In the genomic region with DNA sequence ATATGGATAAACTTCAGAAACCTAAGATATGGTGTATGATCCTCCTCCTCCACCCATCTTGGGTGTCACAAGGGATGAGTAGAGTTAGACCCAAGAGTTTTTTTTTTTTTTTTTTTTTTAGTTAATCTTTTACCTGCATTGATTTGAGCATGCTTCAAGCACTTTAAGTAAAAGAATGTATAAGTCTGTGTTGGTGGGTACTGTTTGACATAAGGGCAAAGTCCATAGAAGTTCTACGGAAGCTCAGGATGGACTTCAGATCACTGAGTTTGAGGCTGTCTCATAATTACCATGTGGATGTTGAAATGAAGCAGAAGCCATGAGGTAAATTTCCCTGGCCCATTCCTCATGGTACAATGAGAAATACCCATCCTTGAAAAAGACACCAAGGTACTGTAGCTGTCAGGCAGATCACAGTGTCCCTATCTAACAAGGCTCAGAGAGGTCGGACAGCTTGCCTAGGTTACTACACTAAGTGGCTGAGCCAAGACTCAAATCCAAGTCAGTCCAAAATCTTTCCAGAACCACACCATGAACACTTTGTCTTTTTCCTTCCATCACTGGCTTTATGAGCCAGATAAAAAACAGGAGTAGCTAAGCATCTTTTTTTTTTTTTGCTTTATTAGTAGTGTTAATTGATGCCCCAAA, we compare ENCODE assay signal across 1 cellular context.
TF ChIP-seq lines count a peak whose summit lies in the region.

No MANE protein-coding gene starts in this region.

TF ChIP-seq in HepG2, 621 proteins besides CTCF, POLR2A, EP300 and RAD21 (continued from another document and continues in another):
- TF ChIP-seq, protein P1, sequence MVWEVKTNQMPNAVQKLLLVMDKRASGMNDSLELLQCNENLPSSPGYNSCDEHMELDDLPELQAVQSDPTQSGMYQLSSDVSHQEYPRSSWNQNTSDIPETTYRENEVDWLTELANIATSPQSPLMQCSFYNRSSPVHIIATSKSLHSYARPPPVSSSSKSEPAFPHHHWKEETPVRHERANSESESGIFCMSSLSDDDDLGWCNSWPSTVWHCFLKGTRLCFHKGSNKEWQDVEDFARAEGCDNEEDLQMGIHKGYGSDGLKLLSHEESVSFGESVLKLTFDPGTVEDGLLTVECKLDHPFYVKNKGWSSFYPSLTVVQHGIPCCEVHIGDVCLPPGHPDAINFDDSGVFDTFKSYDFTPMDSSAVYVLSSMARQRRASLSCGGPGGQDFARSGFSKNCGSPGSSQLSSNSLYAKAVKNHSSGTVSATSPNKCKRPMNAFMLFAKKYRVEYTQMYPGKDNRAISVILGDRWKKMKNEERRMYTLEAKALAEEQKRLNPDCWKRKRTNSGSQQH (CRISPR knock-in tag; IDR thresholded peaks at IDR 0.05; ENCODE audit: low read depth), result no peak
- TF ChIP-seq NAIF1 (CRISPR knock-in tag; IDR thresholded peaks at IDR 0.05; ENCODE audit: borderline replicate concordance) (no peak), ZNF629 (CRISPR knock-in tag; conservative IDR thresholded peaks at IDR 0.05) (0 out of 2 replicates have a peak, but pooled peaks have one; percentile 15), RCOR2 (CRISPR knock-in tag; IDR thresholded peaks at IDR 0.05) (peak; percentile 73; the same call in 1 of the 2 replicates), JUN (CRISPR knock-in tag; IDR thresholded peaks at IDR 0.05) (no peak), EZH2 (conservative IDR thresholded peaks at IDR 0.05; ENCODE audit: low read depth, low read length) (no peak), ZNF484 (CRISPR knock-in tag; IDR thresholded peaks at IDR 0.05; ENCODE audit: borderline replicate concordance, low read depth) (no peak), NFKB2 (CRISPR knock-in tag; IDR thresholded peaks at IDR 0.05; ENCODE audit: borderline replicate concordance) (no peak), SNRNP70 (IDR thresholded peaks at IDR 0.05; ENCODE audit: low read depth, low read length) (no peak), JDP2 (CRISPR knock-in tag; IDR thresholded peaks at IDR 0.05; ENCODE audit: borderline replicate concordance) (no peak), TGIF2 (CRISPR knock-in tag; IDR thresholded peaks at IDR 0.05) (no peak), ZFYVE20 (CRISPR knock-in tag; IDR thresholded peaks at IDR 0.05; ENCODE audit: borderline replicate concordance, low read depth) (no peak), ZNF431 (CRISPR knock-in tag; IDR thresholded peaks at IDR 0.05; ENCODE audit: borderline replicate concordance, low read depth) (no peak), KDM1A (CRISPR knock-in tag; IDR thresholded peaks at IDR 0.05) (no peak), ZNF468 (CRISPR knock-in tag; IDR thresholded peaks at IDR 0.05) (no peak), PAF1 (CRISPR knock-in tag; IDR thresholded peaks at IDR 0.05) (no peak), ZNF616 (CRISPR knock-in tag; IDR thresholded peaks at IDR 0.05; ENCODE audit: low read depth) (no peak), ZNF567 (CRISPR knock-in tag; IDR thresholded peaks at IDR 0.05; ENCODE audit: borderline replicate concordance) (no peak), ZNF496 (CRISPR knock-in tag; IDR thresholded peaks at IDR 0.05; ENCODE audit: insufficient replicate concordance) (no peak), ZNF7 (CRISPR knock-in tag; IDR thresholded peaks at IDR 0.05) (no peak), DR1 (CRISPR knock-in tag; IDR thresholded peaks at IDR 0.05) (no peak), ELF4 (CRISPR knock-in tag; IDR thresholded peaks at IDR 0.05; ENCODE audit: borderline replicate concordance) (peak; percentile 32; the same call in 1 of the 2 replicates), ZNF326 (CRISPR knock-in tag; IDR thresholded peaks at IDR 0.05; ENCODE audit: borderline replicate concordance) (no peak), ZNF83 (CRISPR knock-in tag; IDR thresholded peaks at IDR 0.05; ENCODE audit: borderline replicate concordance) (no peak), ZNF816 (CRISPR knock-in tag; IDR thresholded peaks at IDR 0.05; ENCODE audit: borderline replicate concordance) (peak; percentile 32; the same call in 1 of the 2 replicates), CBX1 (IDR thresholded peaks at IDR 0.05; ENCODE audit: low read depth) (no peak), ZNF253 (CRISPR knock-in tag; IDR thresholded peaks at IDR 0.05; ENCODE audit: borderline replicate concordance) (no peak), CCAR2 (optimal IDR thresholded peaks at IDR 0.05; ENCODE audit: low read depth, low read length) (no peak), NFRKB (IDR thresholded peaks at IDR 0.05) (no peak), ZNF619 (CRISPR knock-in tag; IDR thresholded peaks at IDR 0.05) (no peak), ZNF652 (CRISPR knock-in tag; IDR thresholded peaks at IDR 0.05; ENCODE audit: borderline replicate concordance, low read depth) (peak; percentile 22; the same call in 1 of the 2 replicates), GLI4 (CRISPR knock-in tag; IDR thresholded peaks at IDR 0.05; ENCODE audit: borderline replicate concordance) (no peak), TBX2 (CRISPR knock-in tag; IDR thresholded peaks at IDR 0.05; ENCODE audit: borderline replicate concordance) (no peak), ZNF747 (CRISPR knock-in tag; IDR thresholded peaks at IDR 0.05; ENCODE audit: borderline replicate concordance) (no peak)
- TF ChIP-seq, protein P2, sequence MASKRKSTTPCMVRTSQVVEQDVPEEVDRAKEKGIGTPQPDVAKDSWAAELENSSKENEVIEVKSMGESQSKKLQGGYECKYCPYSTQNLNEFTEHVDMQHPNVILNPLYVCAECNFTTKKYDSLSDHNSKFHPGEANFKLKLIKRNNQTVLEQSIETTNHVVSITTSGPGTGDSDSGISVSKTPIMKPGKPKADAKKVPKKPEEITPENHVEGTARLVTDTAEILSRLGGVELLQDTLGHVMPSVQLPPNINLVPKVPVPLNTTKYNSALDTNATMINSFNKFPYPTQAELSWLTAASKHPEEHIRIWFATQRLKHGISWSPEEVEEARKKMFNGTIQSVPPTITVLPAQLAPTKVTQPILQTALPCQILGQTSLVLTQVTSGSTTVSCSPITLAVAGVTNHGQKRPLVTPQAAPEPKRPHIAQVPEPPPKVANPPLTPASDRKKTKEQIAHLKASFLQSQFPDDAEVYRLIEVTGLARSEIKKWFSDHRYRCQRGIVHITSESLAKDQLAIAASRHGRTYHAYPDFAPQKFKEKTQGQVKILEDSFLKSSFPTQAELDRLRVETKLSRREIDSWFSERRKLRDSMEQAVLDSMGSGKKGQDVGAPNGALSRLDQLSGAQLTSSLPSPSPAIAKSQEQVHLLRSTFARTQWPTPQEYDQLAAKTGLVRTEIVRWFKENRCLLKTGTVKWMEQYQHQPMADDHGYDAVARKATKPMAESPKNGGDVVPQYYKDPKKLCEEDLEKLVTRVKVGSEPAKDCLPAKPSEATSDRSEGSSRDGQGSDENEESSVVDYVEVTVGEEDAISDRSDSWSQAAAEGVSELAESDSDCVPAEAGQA (IDR thresholded peaks at IDR 0.05; ENCODE audit: low read depth), result no peak
- TF ChIP-seq, protein P2 (CRISPR knock-in tag; IDR thresholded peaks at IDR 0.05; ENCODE audit: borderline replicate concordance), result no peak
- TF ChIP-seq, protein P3, sequence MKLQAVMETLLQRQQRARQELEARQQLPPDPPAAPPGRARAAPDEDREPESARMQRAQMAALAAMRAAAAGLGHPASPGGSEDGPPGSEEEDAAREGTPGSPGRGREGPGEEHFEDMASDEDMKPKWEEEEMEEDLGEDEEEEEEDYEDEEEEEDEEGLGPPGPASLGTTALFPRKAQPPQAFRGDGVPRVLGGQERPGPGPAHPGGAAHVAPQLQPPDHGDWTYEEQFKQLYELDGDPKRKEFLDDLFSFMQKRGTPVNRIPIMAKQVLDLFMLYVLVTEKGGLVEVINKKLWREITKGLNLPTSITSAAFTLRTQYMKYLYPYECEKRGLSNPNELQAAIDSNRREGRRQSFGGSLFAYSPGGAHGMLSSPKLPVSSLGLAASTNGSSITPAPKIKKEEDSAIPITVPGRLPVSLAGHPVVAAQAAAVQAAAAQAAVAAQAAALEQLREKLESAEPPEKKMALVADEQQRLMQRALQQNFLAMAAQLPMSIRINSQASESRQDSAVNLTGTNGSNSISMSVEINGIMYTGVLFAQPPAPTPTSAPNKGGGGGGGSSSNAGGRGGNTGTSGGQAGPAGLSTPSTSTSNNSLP (IDR thresholded peaks at IDR 0.05; ENCODE audit: low read depth, low read length), result peak; percentile 92
- TF ChIP-seq, protein P4, sequence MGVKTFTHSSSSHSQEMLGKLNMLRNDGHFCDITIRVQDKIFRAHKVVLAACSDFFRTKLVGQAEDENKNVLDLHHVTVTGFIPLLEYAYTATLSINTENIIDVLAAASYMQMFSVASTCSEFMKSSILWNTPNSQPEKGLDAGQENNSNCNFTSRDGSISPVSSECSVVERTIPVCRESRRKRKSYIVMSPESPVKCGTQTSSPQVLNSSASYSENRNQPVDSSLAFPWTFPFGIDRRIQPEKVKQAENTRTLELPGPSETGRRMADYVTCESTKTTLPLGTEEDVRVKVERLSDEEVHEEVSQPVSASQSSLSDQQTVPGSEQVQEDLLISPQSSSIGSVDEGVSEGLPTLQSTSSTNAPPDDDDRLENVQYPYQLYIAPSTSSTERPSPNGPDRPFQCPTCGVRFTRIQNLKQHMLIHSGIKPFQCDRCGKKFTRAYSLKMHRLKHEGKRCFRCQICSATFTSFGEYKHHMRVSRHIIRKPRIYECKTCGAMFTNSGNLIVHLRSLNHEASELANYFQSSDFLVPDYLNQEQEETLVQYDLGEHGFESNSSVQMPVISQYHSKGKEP (CRISPR knock-in tag; IDR thresholded peaks at IDR 0.05), result no peak
- TF ChIP-seq, protein P5, sequence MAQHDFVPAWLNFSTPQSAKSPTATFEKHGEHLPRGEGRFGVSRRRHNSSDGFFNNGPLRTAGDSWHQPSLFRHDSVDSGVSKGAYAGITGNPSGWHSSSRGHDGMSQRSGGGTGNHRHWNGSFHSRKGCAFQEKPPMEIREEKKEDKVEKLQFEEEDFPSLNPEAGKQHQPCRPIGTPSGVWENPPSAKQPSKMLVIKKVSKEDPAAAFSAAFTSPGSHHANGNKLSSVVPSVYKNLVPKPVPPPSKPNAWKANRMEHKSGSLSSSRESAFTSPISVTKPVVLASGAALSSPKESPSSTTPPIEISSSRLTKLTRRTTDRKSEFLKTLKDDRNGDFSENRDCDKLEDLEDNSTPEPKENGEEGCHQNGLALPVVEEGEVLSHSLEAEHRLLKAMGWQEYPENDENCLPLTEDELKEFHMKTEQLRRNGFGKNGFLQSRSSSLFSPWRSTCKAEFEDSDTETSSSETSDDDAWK (CRISPR knock-in tag; IDR thresholded peaks at IDR 0.05), result no peak
- TF ChIP-seq, protein P6, sequence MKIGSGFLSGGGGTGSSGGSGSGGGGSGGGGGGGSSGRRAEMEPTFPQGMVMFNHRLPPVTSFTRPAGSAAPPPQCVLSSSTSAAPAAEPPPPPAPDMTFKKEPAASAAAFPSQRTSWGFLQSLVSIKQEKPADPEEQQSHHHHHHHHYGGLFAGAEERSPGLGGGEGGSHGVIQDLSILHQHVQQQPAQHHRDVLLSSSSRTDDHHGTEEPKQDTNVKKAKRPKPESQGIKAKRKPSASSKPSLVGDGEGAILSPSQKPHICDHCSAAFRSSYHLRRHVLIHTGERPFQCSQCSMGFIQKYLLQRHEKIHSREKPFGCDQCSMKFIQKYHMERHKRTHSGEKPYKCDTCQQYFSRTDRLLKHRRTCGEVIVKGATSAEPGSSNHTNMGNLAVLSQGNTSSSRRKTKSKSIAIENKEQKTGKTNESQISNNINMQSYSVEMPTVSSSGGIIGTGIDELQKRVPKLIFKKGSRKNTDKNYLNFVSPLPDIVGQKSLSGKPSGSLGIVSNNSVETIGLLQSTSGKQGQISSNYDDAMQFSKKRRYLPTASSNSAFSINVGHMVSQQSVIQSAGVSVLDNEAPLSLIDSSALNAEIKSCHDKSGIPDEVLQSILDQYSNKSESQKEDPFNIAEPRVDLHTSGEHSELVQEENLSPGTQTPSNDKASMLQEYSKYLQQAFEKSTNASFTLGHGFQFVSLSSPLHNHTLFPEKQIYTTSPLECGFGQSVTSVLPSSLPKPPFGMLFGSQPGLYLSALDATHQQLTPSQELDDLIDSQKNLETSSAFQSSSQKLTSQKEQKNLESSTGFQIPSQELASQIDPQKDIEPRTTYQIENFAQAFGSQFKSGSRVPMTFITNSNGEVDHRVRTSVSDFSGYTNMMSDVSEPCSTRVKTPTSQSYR (CRISPR knock-in tag; IDR thresholded peaks at IDR 0.05; ENCODE audit: borderline replicate concordance), result no peak; the same call in 1 of the 2 replicates
- TF ChIP-seq, protein P7, sequence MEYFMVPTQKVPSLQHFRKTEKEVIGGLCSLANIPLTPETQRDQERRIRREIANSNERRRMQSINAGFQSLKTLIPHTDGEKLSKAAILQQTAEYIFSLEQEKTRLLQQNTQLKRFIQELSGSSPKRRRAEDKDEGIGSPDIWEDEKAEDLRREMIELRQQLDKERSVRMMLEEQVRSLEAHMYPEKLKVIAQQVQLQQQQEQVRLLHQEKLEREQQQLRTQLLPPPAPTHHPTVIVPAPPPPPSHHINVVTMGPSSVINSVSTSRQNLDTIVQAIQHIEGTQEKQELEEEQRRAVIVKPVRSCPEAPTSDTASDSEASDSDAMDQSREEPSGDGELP (IDR thresholded peaks at IDR 0.05; ENCODE audit: borderline replicate concordance, low read depth), result 0 out of 2 replicates have a peak, but pooled peaks have one; percentile 8
- TF ChIP-seq, protein P8, sequence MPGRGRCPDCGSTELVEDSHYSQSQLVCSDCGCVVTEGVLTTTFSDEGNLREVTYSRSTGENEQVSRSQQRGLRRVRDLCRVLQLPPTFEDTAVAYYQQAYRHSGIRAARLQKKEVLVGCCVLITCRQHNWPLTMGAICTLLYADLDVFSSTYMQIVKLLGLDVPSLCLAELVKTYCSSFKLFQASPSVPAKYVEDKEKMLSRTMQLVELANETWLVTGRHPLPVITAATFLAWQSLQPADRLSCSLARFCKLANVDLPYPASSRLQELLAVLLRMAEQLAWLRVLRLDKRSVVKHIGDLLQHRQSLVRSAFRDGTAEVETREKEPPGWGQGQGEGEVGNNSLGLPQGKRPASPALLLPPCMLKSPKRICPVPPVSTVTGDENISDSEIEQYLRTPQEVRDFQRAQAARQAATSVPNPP (CRISPR knock-in tag; IDR thresholded peaks at IDR 0.05), result no peak
- TF ChIP-seq, protein P9, sequence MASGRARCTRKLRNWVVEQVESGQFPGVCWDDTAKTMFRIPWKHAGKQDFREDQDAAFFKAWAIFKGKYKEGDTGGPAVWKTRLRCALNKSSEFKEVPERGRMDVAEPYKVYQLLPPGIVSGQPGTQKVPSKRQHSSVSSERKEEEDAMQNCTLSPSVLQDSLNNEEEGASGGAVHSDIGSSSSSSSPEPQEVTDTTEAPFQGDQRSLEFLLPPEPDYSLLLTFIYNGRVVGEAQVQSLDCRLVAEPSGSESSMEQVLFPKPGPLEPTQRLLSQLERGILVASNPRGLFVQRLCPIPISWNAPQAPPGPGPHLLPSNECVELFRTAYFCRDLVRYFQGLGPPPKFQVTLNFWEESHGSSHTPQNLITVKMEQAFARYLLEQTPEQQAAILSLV (CRISPR knock-in tag; IDR thresholded peaks at IDR 0.05; ENCODE audit: borderline replicate concordance), result no peak
